In the genomic region with DNA sequence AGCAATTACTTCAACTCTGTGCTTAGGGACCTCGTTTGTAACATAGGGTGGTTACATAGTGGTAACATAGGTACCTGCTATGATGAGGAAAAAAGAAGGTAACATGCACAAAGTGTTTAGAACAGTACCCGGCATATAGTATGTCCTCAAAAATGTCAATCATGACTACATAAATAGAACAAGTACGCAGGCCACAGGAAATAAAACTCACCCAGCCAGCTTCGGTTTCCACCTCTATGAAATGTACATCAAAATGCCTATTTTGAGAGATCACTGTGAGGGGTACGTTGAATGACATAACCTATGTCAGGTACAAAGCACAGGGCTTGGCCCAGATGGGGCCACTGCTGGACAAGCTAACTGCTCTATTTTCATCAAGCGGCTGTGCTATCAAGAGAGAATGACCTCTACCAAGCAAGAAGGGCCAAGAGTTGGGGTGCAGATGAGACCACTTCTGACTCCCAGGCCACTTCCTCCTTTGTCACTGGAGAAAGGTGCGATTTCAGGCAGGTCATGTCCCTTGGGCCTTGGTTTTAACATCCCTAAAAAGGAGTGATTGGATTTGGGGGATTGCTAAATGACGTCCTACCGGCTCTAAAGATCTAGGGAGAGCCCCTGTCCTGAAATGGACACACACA, we compare ENCODE assay signal across 12 cellular contexts. TPM values are rescaled to one million over a fixed set of nuclear protein-coding genes. Genes with fewer than 3 reads are reported as not detected.
A peak's percentile ranks its signal among the peaks of the same experiment; 100 is the strongest.
DNase-seq lines count a peak whose midpoint lies in the region; ATAC-seq, FAIRE-seq and TF ChIP-seq lines count a peak whose summit lies in the region.
"Had no signal": no experiment of that assay in that cellular context is flagged by ENCODE, and none has a peak within 500 bp of the region (broad histone marks: within the 10 kb centered on the region; RNA-seq: fewer than 3 reads in every experiment).

No MANE protein-coding gene starts in this region.

- no peaks in the 10 kb centered on the region for H3K36me3 Mint-ChIP-seq in activated CD4-positive, alpha-beta T cell treated with anti-CD3 and anti-CD28 coated beads, Interleukin-2, amount 10 ng/mL, durations not matched to agents 7 days and 5 days (ENCODE audit: low read depth)
- H3K36me3 Mint-ChIP-seq in stimulated activated naive B cell treated with anti-CD40 and anti-IgM and Interleukin-4, amounts not matched to agents 10 μg/mL and 1 μg/mL and 100 μg/mL, for 72 hours = peaks cover 3 to 5% of the 10 kb centered on the region in 2 donors

- intact Hi-C loops in heart left ventricle (cut with DNase I) = loop anchor here in 1 of 10 donors (5.0 kb wide), 1 partner anchor 97 kb away; no protein-coding TSS in a partner anchor

- no peak for DNase-seq in activated CD4-positive, alpha-beta T cell treated with anti-CD3 and anti-CD28 coated beads, Interleukin-2, amount 10 ng/mL, durations not matched to agents 7 days and 5 days
- no peak for DNase-seq in activated CD4-positive, alpha-beta T cell treated with anti-CD3 and anti-CD28 coated beads for 48 hours
- no peak for DNase-seq in stimulated activated naive B cell treated with anti-CD40 and anti-IgM and Interleukin-4, amounts not matched to agents 10 μg/mL and 1 μg/mL and 100 μg/mL, for 72 hours
- DNase-seq in small intestine = no peak
- DNase-seq in heart left ventricle = no peak
- DNase-seq: EL, NCI-H526 treated with DMSO at 0.1 percent for 48 hours, retina had no signal

- WGBS in small intestine, 3 donors = 86 to 91% (median 87%) methylated on average over 9 of the region's 9 CpGs
- WGBS in heart left ventricle, 4 donors = 70 to 82% (median 77%) methylated on average over 9 of the region's 9 CpGs

- H3K4me3 Mint-ChIP-seq in activated CD4-positive, alpha-beta T cell treated with anti-CD3 and anti-CD28 coated beads, Interleukin-2, amount 10 ng/mL, durations not matched to agents 7 days and 5 days = no peak overlapping the region
- peak overlapping the region; percentile 23 to 36 for H3K4me3 Mint-ChIP-seq in stimulated activated naive B cell treated with anti-CD40 and anti-IgM and Interleukin-4, amounts not matched to agents 10 μg/mL and 1 μg/mL and 100 μg/mL, for 72 hours

- no peaks in the 10 kb centered on the region for H3K27me3 Mint-ChIP-seq in activated CD4-positive, alpha-beta T cell treated with anti-CD3 and anti-CD28 coated beads, Interleukin-2, amount 10 ng/mL, durations not matched to agents 7 days and 5 days
- H3K27me3 Mint-ChIP-seq in stimulated activated naive B cell treated with anti-CD40 and anti-IgM and Interleukin-4, amounts not matched to agents 10 μg/mL and 1 μg/mL and 100 μg/mL, for 72 hours = peaks cover 6% of the 10 kb centered on the region in 2 donors

- H3K9me3 ChIP-seq in small intestine (ENCODE audit: control insufficient read depth, low read depth) (no peaks in the 10 kb centered on the region), heart left ventricle (no peaks in the 10 kb centered on the region)

- CTCF ChIA-PET in activated CD4-positive, alpha-beta T cell treated with anti-CD3 and anti-CD28 coated beads, Interleukin-2, amount 10 ng/mL, durations not matched to agents 7 days and 5 days (lab: Charles Lee) = interaction anchor here (0.6 kb wide), 1 partner anchor 945 kb away, joined by 4 read pairs; no protein-coding TSS in a partner anchor

- no peak for TF ChIP-seq CTCF in heart left ventricle (IDR thresholded peaks at IDR 0.05)

- ATAC-seq in HG02610 (IDR thresholded peaks at IDR 0.05; ENCODE audit: unreplicated experiment) (peak; percentile 32), HG03521 (IDR thresholded peaks at IDR 0.05; ENCODE audit: unreplicated experiment) (peak; percentile 53), HG02571 (IDR thresholded peaks at IDR 0.05; ENCODE audit: unreplicated experiment) (no peak), heart left ventricle (no peak)
- ATAC-seq in stimulated activated naive B cell treated with anti-CD40 and anti-IgM and Interleukin-4, amounts not matched to agents 10 μg/mL and 1 μg/mL and 100 μg/mL, for 72 hours (replicated peaks) = peak; percentile 56 to 71

- H3K4me1 ChIP-seq in small intestine (ENCODE audit: control insufficient read depth in 2 of 2, insufficient read depth in 1 of 2, low read depth in 1 of 2, low read length in 1 of 2) (no peaks in the 10 kb centered on the region), heart left ventricle (peaks cover 0 to 37% (median 22%) of the 10 kb centered on the region in 12 donors)

- no peaks in the 10 kb centered on the region for H3K9me3 Mint-ChIP-seq in activated CD4-positive, alpha-beta T cell treated with anti-CD3 and anti-CD28 coated beads, Interleukin-2, amount 10 ng/mL, durations not matched to agents 7 days and 5 days
- no peaks in the 10 kb centered on the region for H3K9me3 Mint-ChIP-seq in stimulated activated naive B cell treated with anti-CD40 and anti-IgM and Interleukin-4, amounts not matched to agents 10 μg/mL and 1 μg/mL and 100 μg/mL, for 72 hours

- no peak for FAIRE-seq in small intestine (lab: Jason Lieb, UNC)

- no peak overlapping the region for H3K27ac ChIP-seq in small intestine (ENCODE audit: low read depth in 1 of 2, low read length in 1 of 2)
- no peak overlapping the region for H3K27ac ChIP-seq in heart left ventricle
- H3K27ac ChIP-seq: 22Rv1 had no signal

- H3K4me1 Mint-ChIP-seq in activated CD4-positive, alpha-beta T cell treated with anti-CD3 and anti-CD28 coated beads, Interleukin-2, amount 10 ng/mL, durations not matched to agents 7 days and 5 days = peaks cover 6% of the 10 kb centered on the region
- H3K4me1 Mint-ChIP-seq in stimulated activated naive B cell treated with anti-CD40 and anti-IgM and Interleukin-4, amounts not matched to agents 10 μg/mL and 1 μg/mL and 100 μg/mL, for 72 hours = peaks cover 32 to 48% of the 10 kb centered on the region in 2 donors

- H3K36me3 ChIP-seq in small intestine (ENCODE audit: control insufficient read depth in 2 of 2, insufficient read depth in 2 of 2, low read length in 2 of 2) (no peaks in the 10 kb centered on the region), heart left ventricle (no peaks in the 10 kb centered on the region)

- POLR2A ChIA-PET in activated CD4-positive, alpha-beta T cell treated with anti-CD3 and anti-CD28 coated beads, Interleukin-2, amount 10 ng/mL, durations not matched to agents 7 days and 5 days (lab: Charles Lee) = no interaction called here

- peak overlapping the region; percentile 16 for H3K27ac Mint-ChIP-seq in activated CD4-positive, alpha-beta T cell treated with anti-CD3 and anti-CD28 coated beads, Interleukin-2, amount 10 ng/mL, durations not matched to agents 7 days and 5 days
- H3K27ac Mint-ChIP-seq in stimulated activated naive B cell treated with anti-CD40 and anti-IgM and Interleukin-4, amounts not matched to agents 10 μg/mL and 1 μg/mL and 100 μg/mL, for 72 hours = peak overlapping the region; percentile 73

- no peak for TF ChIP-seq POLR2A in heart left ventricle (IDR thresholded peaks at IDR 0.05)

- no peak overlapping the region for H3K4me3 ChIP-seq in small intestine (ENCODE audit: low read depth in 1 of 2, low read length in 2 of 2)
- no peak overlapping the region for H3K4me3 ChIP-seq in heart left ventricle

- H3K27me3 ChIP-seq in small intestine (ENCODE audit: control insufficient read depth in 2 of 2, insufficient read depth in 2 of 2, low read length in 2 of 2) (no peaks in the 10 kb centered on the region), heart left ventricle (no peaks in the 10 kb centered on the region)

RNA-seq across cellular contexts. Expression of gene WSB1, which starts 45.4 kb away (rescaled TPM):
- 100 to 1,000 TPM; 107 to 111 TPM for total RNA-seq in activated CD4-positive, alpha-beta T cell treated with anti-CD3 and anti-CD28 coated beads, Interleukin-2, amount 10 ng/mL, durations not matched to agents 7 days and 5 days
- 10 to 100 TPM; 28.9 to 56.3 (median 32.2) TPM for polyA plus RNA-seq in small intestine
- 100 to 1,000 TPM in 1 of 9 donors, 10 to 100 TPM in 8; 22.3 to 119 (median 53.4) TPM for total RNA-seq in heart left ventricle
- polyA plus RNA-seq in heart left ventricle = 10 to 100 TPM; 62.3 to 92.1 TPM

Comparison
In these comparisons a context has a peak if more than half of its experiments do, and no peak if none do; other contexts are left out.
1. ATAC-seq: peak in HG02610 (single experiment), HG03521 (single experiment) and stimulated activated naive B cell treated with anti-CD40 and anti-IgM and Interleukin-4, amounts not matched to agents 10 μg/mL and 1 μg/mL and 100 μg/mL, for 72 hours (2 of 2); none in HG02571 (single experiment) and heart left ventricle (0 of 4).